ENCODE assay signal across 24 cellular contexts in the genomic region with DNA sequence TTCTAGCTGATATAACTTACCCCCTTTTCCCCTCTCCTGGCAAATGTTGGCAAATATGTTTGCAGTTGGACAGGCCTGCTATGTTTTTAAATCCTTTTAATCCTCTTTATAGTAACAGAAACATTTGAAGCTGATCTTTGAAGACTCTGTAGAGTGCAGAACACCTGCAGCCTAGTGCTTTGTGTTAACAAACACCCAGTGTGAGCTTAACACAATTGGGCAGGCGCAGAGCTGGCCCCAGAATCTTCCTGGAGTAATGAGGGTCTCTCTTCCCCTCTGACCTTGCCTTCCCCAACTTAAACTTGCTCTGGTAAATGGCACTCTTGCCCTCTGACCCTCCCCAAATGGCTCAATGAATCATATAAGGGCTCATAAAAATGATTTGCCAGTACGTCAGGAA.
"Had no signal": no experiment of that assay in that cellular context is flagged by ENCODE, and none has a peak within 500 bp of the region (broad histone marks: within the 10 kb centered on the region; RNA-seq: fewer than 3 reads in every experiment).

No MANE protein-coding gene starts in this region.

- H3K4me2 ChIP-seq: PC-9 had no signal

- H3K9me3 ChIP-seq: ascending aorta, body of pancreas had no signal

- H3K36me3 ChIP-seq: ascending aorta had no signal

- H3K27me3 Mint-ChIP-seq: activated naive CD8-positive, alpha-beta T cell treated with anti-CD3 and anti-CD28 coated beads, Interleukin-2, amount 50 U/mL, for 24 hours; central memory CD8-positive, alpha-beta T cell had no signal

- H3K36me3 Mint-ChIP-seq: activated naive CD4-positive, alpha-beta T cell treated with anti-CD3 and anti-CD28 coated beads, Interleukin-2, amount 50 U/mL, for 24 hours; T-cell had no signal

- H3K4me3 ChIP-seq: ascending aorta, body of pancreas, PC-9 had no signal

- H3K4me1 ChIP-seq: ascending aorta, body of pancreas had no signal

- H3K4me3 Mint-ChIP-seq: activated CD8-positive, alpha-beta T cell treated with anti-CD3 and anti-CD28 coated beads for 36 hours; activated naive CD4-positive, alpha-beta T cell treated with anti-CD3 and anti-CD28 coated beads, Interleukin-2, amount 50 U/mL, for 24 hours; activated naive CD8-positive, alpha-beta T cell treated with anti-CD3 and anti-CD28 coated beads, Interleukin-2, amount 50 U/mL, for 24 hours; central memory CD8-positive, alpha-beta T cell; T-cell had no signal

- FAIRE-seq: TTC549 had no signal

- H3K9me3 Mint-ChIP-seq: activated CD8-positive, alpha-beta T cell treated with anti-CD3 and anti-CD28 coated beads for 36 hours; activated naive CD4-positive, alpha-beta T cell treated with anti-CD3 and anti-CD28 coated beads, Interleukin-2, amount 50 U/mL, for 24 hours; activated naive CD8-positive, alpha-beta T cell treated with anti-CD3 and anti-CD28 coated beads, Interleukin-2, amount 50 U/mL, for 24 hours had no signal

- H3K4me1 Mint-ChIP-seq: activated naive CD4-positive, alpha-beta T cell treated with anti-CD3 and anti-CD28 coated beads, Interleukin-2, amount 50 U/mL, for 24 hours; activated naive CD8-positive, alpha-beta T cell treated with anti-CD3 and anti-CD28 coated beads, Interleukin-2, amount 50 U/mL, for 24 hours; central memory CD8-positive, alpha-beta T cell; T-cell had no signal

- H3K27ac ChIP-seq: ascending aorta, body of pancreas, PC-9 had no signal

- H3K27ac Mint-ChIP-seq: activated CD8-positive, alpha-beta T cell treated with anti-CD3 and anti-CD28 coated beads for 36 hours; activated naive CD4-positive, alpha-beta T cell treated with anti-CD3 and anti-CD28 coated beads, Interleukin-2, amount 50 U/mL, for 24 hours; activated naive CD8-positive, alpha-beta T cell treated with anti-CD3 and anti-CD28 coated beads, Interleukin-2, amount 50 U/mL, for 24 hours; T-cell had no signal

- ATAC-seq: activated CD8-positive, alpha-beta T cell treated with anti-CD3 and anti-CD28 coated beads for 36 hours; activated naive CD8-positive, alpha-beta T cell treated with anti-CD3 and anti-CD28 coated beads, Interleukin-2, amount 50 U/mL, for 24 hours; body of pancreas; T-cell had no signal

- H2AFZ ChIP-seq: PC-9 had no signal

- H3K27me3 ChIP-seq: ascending aorta, body of pancreas had no signal

- DNase-seq: activated CD4-positive, alpha-beta T cell treated with anti-CD3 and anti-CD28 coated beads for 4 hours; activated CD8-positive, alpha-beta memory T cell treated with anti-CD3 and anti-CD28 coated beads, Interleukin-2, amount 50 U/mL, for 4 hours; activated CD8-positive, alpha-beta T cell treated with anti-CD3 and anti-CD28 coated beads for 36 hours; activated naive CD4-positive, alpha-beta T cell; activated naive CD8-positive, alpha-beta T cell treated with anti-CD3 and anti-CD28 coated beads, Interleukin-2, amount 50 U/mL, for 24 hours; amniotic stem cell; body of pancreas; KG1; NCI-H1048; NCI-H146; NCI-H187 treated with DMSO at 0.1 percent for 48 hours; NCI-H2081 treated with DMSO at 0.1 percent for 48 hours; NCI-H446; NCI-H526; NCI-H774; PC-9; SIG-M5; T-cell; T-helper 2 cell; T1000 had no signal
